In genomic region chr12:87687362-87687761, GRCh38 we compare ENCODE assay signal across 15 cellular contexts.
DNase-seq lines count a peak whose midpoint lies in the region; ATAC-seq, FAIRE-seq and TF ChIP-seq lines count a peak whose summit lies in the region.
"Had no signal": no experiment of that assay in that cellular context is flagged by ENCODE, and none has a peak within 500 bp of the region (broad histone marks: within the 10 kb centered on the region; RNA-seq: fewer than 3 reads in every experiment).

No MANE protein-coding gene starts in this region.

- intact Hi-C loops in CD14-positive monocyte (cut with micrococcal nuclease): no loop called here
- intact Hi-C loops in psoas muscle (cut with DNase I): no loop called here

- H3K36me3 ChIP-seq in keratinocyte (ENCODE audit: control insufficient read depth in 2 of 2, extremely low read depth in 1 of 2, insufficient read depth in 2 of 2, low read length in 2 of 2) (no peaks in the 10 kb centered on the region), smooth muscle cell (ENCODE audit: low read depth) (no peaks in the 10 kb centered on the region), psoas muscle (ENCODE audit: insufficient read depth in 1 of 2, low read depth in 1 of 2) (no peaks in the 10 kb centered on the region)

- in situ Hi-C loops in astrocyte of the spinal cord (cut with HindIII; ENCODE audit: low sequenced_read_pairs): no loop called here

- peaks cover 0 to 1% (median 0%) of the 10 kb centered on the region in 3 donors for H3K27me3 Mint-ChIP-seq in CD14-positive monocyte (ENCODE audit: low read depth in 3 of 3)

- H3K4me1 ChIP-seq in keratinocyte (ENCODE audit: control insufficient read depth, extremely low read depth, insufficient read depth, low read length): no peaks in the 10 kb centered on the region
- H3K4me1 ChIP-seq in smooth muscle cell (ENCODE audit: low read depth): no peaks in the 10 kb centered on the region
- H3K4me1 ChIP-seq in psoas muscle: no peaks in the 10 kb centered on the region

- H2AFZ ChIP-seq in keratinocyte (ENCODE audit: control insufficient read depth, low read length) (peak overlapping the region; percentile 19), smooth muscle cell (ENCODE audit: low read depth) (peak overlapping the region; percentile 35)

- no peak for TF ChIP-seq CTCF in astrocyte of the spinal cord (IDR thresholded peaks at IDR 0.05; ENCODE audit: low read depth, low read length)
- TF ChIP-seq CTCF in keratinocyte (optimal IDR thresholded peaks at IDR 0.05 in 1 of 3, IDR thresholded peaks at IDR 0.05 in 1 of 3, conservative IDR thresholded peaks at IDR 0.05 in 1 of 3; ENCODE audit: extremely low read depth in 1 of 3, insufficient read depth in 2 of 3, low read length in 3 of 3): no peak
- no peak for TF ChIP-seq CTCF in smooth muscle cell (IDR thresholded peaks at IDR 0.05; ENCODE audit: borderline replicate concordance, insufficient read depth, poor library complexity, severe bottlenecking)
- no peak for TF ChIP-seq CTCF in CD14-positive monocyte (IDR thresholded peaks at IDR 0.05)
- no peak for TF ChIP-seq CTCF in psoas muscle (IDR thresholded peaks at IDR 0.05)

- no peak overlapping the region for H3K9ac ChIP-seq in keratinocyte (ENCODE audit: control insufficient read depth, extremely low read depth, insufficient read depth, low read length)
- H3K9ac ChIP-seq in smooth muscle cell (ENCODE audit: low read depth): no peak overlapping the region

- no peaks in the 10 kb centered on the region for H3K4me1 Mint-ChIP-seq in CD14-positive monocyte

- H3K4me3 Mint-ChIP-seq in CD14-positive monocyte: no peak overlapping the region
- H3K4me3 Mint-ChIP-seq: T-helper 2 cell treated with Interferon-gamma antibody and Interleukin-4, amounts not matched to agents 5 μg/mL and 100 μg/mL, for 36 hours had no signal

- H3K27ac Mint-ChIP-seq in CD14-positive monocyte: no peak overlapping the region
- H3K27ac Mint-ChIP-seq: T-helper 2 cell treated with Interferon-gamma antibody and Interleukin-4, amounts not matched to agents 5 μg/mL and 100 μg/mL, for 36 hours had no signal

- H3K27ac ChIP-seq in keratinocyte (ENCODE audit: control insufficient read depth, insufficient read depth, low read length) (no peak overlapping the region), smooth muscle cell (ENCODE audit: low read depth) (no peak overlapping the region), psoas muscle (no peak overlapping the region)

- H3F3A ChIP-seq in smooth muscle cell (ENCODE audit: low read depth): no peaks in the 10 kb centered on the region

- ATAC-seq in HG02870 (IDR thresholded peaks at IDR 0.05; ENCODE audit: unreplicated experiment): no peak
- no peak for ATAC-seq in psoas muscle
- no peak for ATAC-seq in GM18870 (IDR thresholded peaks at IDR 0.05; ENCODE audit: unreplicated experiment)

- DNase-seq in HT1080 (ENCODE audit: low read depth) (peak; percentile 35), astrocyte of the spinal cord (ENCODE audit: low read depth, low spot score) (peak; percentile 37), keratinocyte (ENCODE audit: low read depth, low spot score) (no peak), smooth muscle cell (lab: John Stamatoyannopoulos, UW; ENCODE audit: unreplicated experiment) (no peak), CD14-positive monocyte (ENCODE audit: low spot score) (no peak), psoas muscle (no peak)
- DNase-seq: activated CD8-positive, alpha-beta memory T cell treated with anti-CD3 and anti-CD28 coated beads, Interleukin-2, amount 50 U/mL, for 48 hours; DMS79 treated with DMSO at 0.1 percent for 48 hours; foreskin fibroblast; midbrain; NCI-H2107 had no signal

- H3K9me3 Mint-ChIP-seq in CD14-positive monocyte: peaks cover 0 to 2% (median 0%) of the 10 kb centered on the region in 7 donors
- H3K9me3 Mint-ChIP-seq: T-helper 2 cell treated with Interferon-gamma antibody and Interleukin-4, amounts not matched to agents 5 μg/mL and 100 μg/mL, for 36 hours had no signal

- no peaks in the 10 kb centered on the region for H3K79me2 ChIP-seq in keratinocyte (ENCODE audit: control insufficient read depth, insufficient read depth, low read length)
- H3K79me2 ChIP-seq in smooth muscle cell (ENCODE audit: low read depth): no peaks in the 10 kb centered on the region

- H3K9me1 ChIP-seq in keratinocyte (ENCODE audit: control insufficient read depth, extremely low read depth, insufficient read depth, low read length): no peaks in the 10 kb centered on the region

- H3K4me2 ChIP-seq in keratinocyte (ENCODE audit: control insufficient read depth, extremely low read depth, insufficient read depth, low read depth, low read length) (no peak overlapping the region), smooth muscle cell (peak overlapping the region; percentile 12)

- H3K36me3 Mint-ChIP-seq in CD14-positive monocyte: no peaks in the 10 kb centered on the region

- H3K9me3 ChIP-seq in keratinocyte (ENCODE audit: control insufficient read depth, low read depth, low read length) (no peaks in the 10 kb centered on the region), smooth muscle cell (replicated peaks; ENCODE audit: low read depth) (no peaks in the 10 kb centered on the region), psoas muscle (no peaks in the 10 kb centered on the region)

- H3K27me3 ChIP-seq in keratinocyte (ENCODE audit: control insufficient read depth, extremely low read depth, insufficient read depth, low read length): no peaks in the 10 kb centered on the region
- no peaks in the 10 kb centered on the region for H3K27me3 ChIP-seq in smooth muscle cell (ENCODE audit: low read depth)
- H3K27me3 ChIP-seq in psoas muscle (ENCODE audit: insufficient read depth in 3 of 3, low read length in 2 of 3): no peaks in the 10 kb centered on the region

- 25% methylated on average over 6 of the region's 6 CpGs for WGBS in smooth muscle cell (ENCODE audit: low lambda C conversion rate)
- 9 to 13% (median 11%) methylated on average over 6 of the region's 6 CpGs for WGBS in psoas muscle, 3 donors

- no peak for FAIRE-seq in keratinocyte (lab: Jason Lieb, UNC)
- FAIRE-seq: bronchial epithelial cell had no signal

- dilution Hi-C loops in keratinocyte (cut with MboI; ENCODE audit: extremely low pct_ligation_motif_present, low sequenced_read_pairs): no loop called here

- H3K4me3 ChIP-seq in astrocyte of the spinal cord (ENCODE audit: low read depth, low read length) (no peak overlapping the region), keratinocyte (ENCODE audit: control insufficient read depth in 2 of 3, extremely low read depth in 1 of 3, insufficient read depth in 2 of 3, low read depth in 1 of 3, low read length in 3 of 3) (no peak overlapping the region), smooth muscle cell (no peak overlapping the region), psoas muscle (no peak overlapping the region)

- no peaks in the 10 kb centered on the region for H4K20me1 ChIP-seq in keratinocyte (ENCODE audit: control insufficient read depth, extremely low read depth, insufficient read depth, low read length)
- no peaks in the 10 kb centered on the region for H4K20me1 ChIP-seq in smooth muscle cell (ENCODE audit: low read depth)

Comparison
In these comparisons a context has a peak if more than half of its experiments do, and no peak if none do; other contexts are left out.
1. DNase-seq: peak in HT1080 (single experiment) and astrocyte of the spinal cord (single experiment); none in keratinocyte (single experiment), smooth muscle cell (single experiment), CD14-positive monocyte (single experiment) and psoas muscle (0 of 2).